In the genomic region with DNA sequence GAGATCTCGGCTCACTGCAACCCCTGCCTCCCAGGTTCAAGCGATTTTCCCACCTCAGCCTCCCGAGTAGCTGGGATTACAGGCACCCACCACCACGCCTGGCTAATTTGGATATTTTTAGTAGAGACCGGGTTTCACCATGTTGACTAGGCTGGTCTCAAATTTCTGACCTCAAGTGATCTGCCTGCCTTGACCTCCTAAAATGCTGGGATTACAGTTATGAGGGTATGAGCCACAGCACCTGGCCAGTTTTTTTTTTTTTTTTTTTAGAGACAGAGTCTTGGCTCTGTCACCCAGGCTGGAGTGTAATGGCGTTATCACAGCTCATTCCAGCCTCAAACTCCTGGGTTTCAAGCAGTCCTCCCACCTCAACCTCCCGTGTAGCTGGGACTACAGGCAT, we compare ENCODE assay signal across 1 cellular context.
TF ChIP-seq lines count a peak whose summit lies in the region.

No MANE protein-coding gene starts in this region.

TF ChIP-seq in IMR-90, 13 proteins besides CTCF, POLR2A, EP300 and RAD21 (continued from another document):
- TF ChIP-seq RFX5 (IDR thresholded peaks at IDR 0.05; ENCODE audit: low read depth, low read length) (no peak), SMC3 (IDR thresholded peaks at IDR 0.05; ENCODE audit: low read depth, low read length) (no peak)
- TF ChIP-seq, protein P1, sequence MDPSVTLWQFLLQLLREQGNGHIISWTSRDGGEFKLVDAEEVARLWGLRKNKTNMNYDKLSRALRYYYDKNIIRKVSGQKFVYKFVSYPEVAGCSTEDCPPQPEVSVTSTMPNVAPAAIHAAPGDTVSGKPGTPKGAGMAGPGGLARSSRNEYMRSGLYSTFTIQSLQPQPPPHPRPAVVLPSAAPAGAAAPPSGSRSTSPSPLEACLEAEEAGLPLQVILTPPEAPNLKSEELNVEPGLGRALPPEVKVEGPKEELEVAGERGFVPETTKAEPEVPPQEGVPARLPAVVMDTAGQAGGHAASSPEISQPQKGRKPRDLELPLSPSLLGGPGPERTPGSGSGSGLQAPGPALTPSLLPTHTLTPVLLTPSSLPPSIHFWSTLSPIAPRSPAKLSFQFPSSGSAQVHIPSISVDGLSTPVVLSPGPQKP (IDR thresholded peaks at IDR 0.05; ENCODE audit: borderline replicate concordance, low read depth, low read length): no peak
